ENCODE assay signal across 10 cellular contexts in genomic region chr20:62703853-62704228, GRCh38. TPM values are rescaled to one million over a fixed set of nuclear protein-coding genes. Genes with fewer than 3 reads are reported as not detected.
DNase-seq lines count a peak whose midpoint lies in the region; ATAC-seq and TF ChIP-seq lines count a peak whose summit lies in the region.
"Had no signal": no experiment of that assay in that cellular context is flagged by ENCODE, and none has a peak within 500 bp of the region (broad histone marks: within the 10 kb centered on the region; RNA-seq: fewer than 3 reads in every experiment).

No MANE protein-coding gene starts in this region.

- ATAC-seq in Right ventricle myocardium inferior (no peak), HG03460 (IDR thresholded peaks at IDR 0.05; ENCODE audit: unreplicated experiment) (no peak), HG03196 (IDR thresholded peaks at IDR 0.05; ENCODE audit: unreplicated experiment) (no peak), GM18505 (IDR thresholded peaks at IDR 0.05; ENCODE audit: unreplicated experiment) (no peak)
- no peak for ATAC-seq in stimulated activated effector memory CD8-positive, alpha-beta T cell treated with anti-CD3 and anti-CD28 coated beads, Interleukin-12 subunit alpha, Interleukin-12 subunit beta, amount 100 ng/mL, for 72 hours

- CTCF ChIA-PET in RWPE1 (lab: Yijun Ruan, JAX): interaction anchor here (0.6 to 5.6 kb wide), 14 partner anchors 10 to 170 kb away, joined by 3 to 63 read pairs (median 3); no protein-coding TSS in a partner anchor

- H3K36me3 ChIP-seq in right atrium auricular region: no peaks in the 10 kb centered on the region

- H3K4me3 ChIP-seq in right atrium auricular region: no peak overlapping the region

- no peak overlapping the region for H3K4me3 Mint-ChIP-seq in chondrocyte (ENCODE audit: unreplicated experiment)
- H3K4me3 Mint-ChIP-seq in stimulated activated effector memory CD8-positive, alpha-beta T cell treated with anti-CD3 and anti-CD28 coated beads, Interleukin-12 subunit alpha, Interleukin-12 subunit beta, amount 100 ng/mL, for 72 hours: peak overlapping the region; percentile 55

- POLR2A ChIA-PET in RWPE1 (lab: Yijun Ruan, JAX; ENCODE audit: low non-redundant PET): interaction anchor here (0.6 kb wide), 1 partner anchor 101 kb away, joined by 6 read pairs; no protein-coding TSS in a partner anchor

- H3K27me3 ChIP-seq in right atrium auricular region: peaks cover 0 to 11% of the 10 kb centered on the region in 2 donors

- H3K4me1 ChIP-seq in right atrium auricular region: peaks cover 0 to 15% of the 10 kb centered on the region in 2 donors

- no peaks in the 10 kb centered on the region for H3K36me3 Mint-ChIP-seq in chondrocyte (ENCODE audit: low read depth)
- H3K36me3 Mint-ChIP-seq in stimulated activated effector memory CD8-positive, alpha-beta T cell treated with anti-CD3 and anti-CD28 coated beads, Interleukin-12 subunit alpha, Interleukin-12 subunit beta, amount 100 ng/mL, for 72 hours: no peaks in the 10 kb centered on the region

- peak overlapping the region; percentile 87 for H3K27ac Mint-ChIP-seq in chondrocyte (ENCODE audit: unreplicated experiment)
- peak overlapping the region; percentile 89 for H3K27ac Mint-ChIP-seq in stimulated activated effector memory CD8-positive, alpha-beta T cell treated with anti-CD3 and anti-CD28 coated beads, Interleukin-12 subunit alpha, Interleukin-12 subunit beta, amount 100 ng/mL, for 72 hours

- no peak for TF ChIP-seq POLR2A in GM18505 (IDR thresholded peaks at IDR 0.05; ENCODE audit: borderline replicate concordance, extremely low read depth, insufficient read depth, insufficient read length)

- no peaks in the 10 kb centered on the region for H3K9me3 Mint-ChIP-seq in chondrocyte (ENCODE audit: low read depth)
- H3K9me3 Mint-ChIP-seq in stimulated activated effector memory CD8-positive, alpha-beta T cell treated with anti-CD3 and anti-CD28 coated beads, Interleukin-12 subunit alpha, Interleukin-12 subunit beta, amount 100 ng/mL, for 72 hours: no peaks in the 10 kb centered on the region

- peaks cover 18% of the 10 kb centered on the region for H3K4me1 Mint-ChIP-seq in chondrocyte (ENCODE audit: low read depth)
- H3K4me1 Mint-ChIP-seq in stimulated activated effector memory CD8-positive, alpha-beta T cell treated with anti-CD3 and anti-CD28 coated beads, Interleukin-12 subunit alpha, Interleukin-12 subunit beta, amount 100 ng/mL, for 72 hours: peaks cover 17% of the 10 kb centered on the region

- no peak for TF ChIP-seq CTCF in right atrium auricular region (IDR thresholded peaks at IDR 0.05)
- TF ChIP-seq CTCF in RWPE1 (conservative IDR thresholded peaks at IDR 0.05; ENCODE audit: low read depth): no peak
- no peak for TF ChIP-seq CTCF in chondrocyte (IDR thresholded peaks at IDR 0.05)

- H3K27ac ChIP-seq in right atrium auricular region: no peak overlapping the region
- peak overlapping the region; percentile 96 for H3K27ac ChIP-seq in RWPE1

- H3K27me3 Mint-ChIP-seq in chondrocyte (ENCODE audit: low read depth): peaks cover 17% of the 10 kb centered on the region

- intact Hi-C loops in Right ventricle myocardium inferior (cut with DNase I): no loop called here

- DNase-seq in Right ventricle myocardium inferior (ENCODE audit: missing footprints): peak; percentile 15
- DNase-seq in right atrium auricular region (ENCODE audit: low spot score): no peak
- no peak for DNase-seq in RWPE1 (ENCODE audit: low spot score)
- DNase-seq in chondrocyte (ENCODE audit: low spot score): peak; percentile 42
- no peak for DNase-seq in stimulated activated effector memory CD8-positive, alpha-beta T cell treated with anti-CD3 and anti-CD28 coated beads, Interleukin-12 subunit alpha, Interleukin-12 subunit beta, amount 100 ng/mL, for 72 hours (ENCODE audit: low spot score in 2 of 2)
- DNase-seq: activated T-cell treated with anti-CD3 and anti-CD28 coated beads, Interleukin-2, amount 50 U/mL, for 1 hour; mesendoderm had no signal

- no peaks in the 10 kb centered on the region for H3K9me3 ChIP-seq in right atrium auricular region

RNA-seq across cellular contexts. Expression of gene NTSR1, which starts 4.8 kb away (rescaled TPM):
- total RNA-seq in Right ventricle myocardium inferior: not detected
- under 1 TPM in 1 of 2 donors, not detected in 1; 0.43 TPM for total RNA-seq in right atrium auricular region
- 0.10 TPM in 1 of 3 replicates, not detected in the others for total RNA-seq in chondrocyte

Comparison
In these comparisons a context has a peak if more than half of its experiments do, and no peak if none do; other contexts are left out.
1. DNase-seq: peak in Right ventricle myocardium inferior (single experiment) and chondrocyte (single experiment); none in right atrium auricular region (single experiment), RWPE1 (single experiment) and stimulated activated effector memory CD8-positive, alpha-beta T cell treated with anti-CD3 and anti-CD28 coated beads, Interleukin-12 subunit alpha, Interleukin-12 subunit beta, amount 100 ng/mL, for 72 hours (0 of 2).